11 cellular contexts compared by ENCODE assay signal in genomic region chr6:142820336-142821016, GRCh38.
DNase-seq lines count a peak whose midpoint lies in the region; ATAC-seq and TF ChIP-seq lines count a peak whose summit lies in the region.
"Had no signal": no experiment of that assay in that cellular context is flagged by ENCODE, and none has a peak within 500 bp of the region (broad histone marks: within the 10 kb centered on the region; RNA-seq: fewer than 3 reads in every experiment).

No MANE protein-coding gene starts in this region.

- no peaks in the 10 kb centered on the region for H3K9me3 ChIP-seq in Karpas-422 (ENCODE audit: low read length)
- no peaks in the 10 kb centered on the region for H3K9me3 ChIP-seq in muscle layer of duodenum (ENCODE audit: control insufficient read depth in 1 of 2, low read length in 2 of 2)

- H3K4me3 ChIP-seq in AG04449 (ENCODE audit: low read depth, low read length) (peak overlapping the region; percentile 24), Karpas-422 (ENCODE audit: low read length) (0 out of 2 replicates have a peak overlapping the region, but pooled peaks have one; percentile 51), muscle layer of duodenum (ENCODE audit: low read depth in 1 of 2, low read length in 2 of 2) (peak overlapping the region; percentile 54 to 60)
- H3K4me3 ChIP-seq: lung had no signal

- H3K79me2 ChIP-seq in Karpas-422 (ENCODE audit: low read length): no peaks in the 10 kb centered on the region

- peak overlapping the region in 3 of 5 experiments; percentile 22 to 71 (median 58) for H3K4me3 Mint-ChIP-seq in brain

- peak overlapping the region; percentile 63 for H3K4me2 ChIP-seq in Karpas-422 (ENCODE audit: low read depth, low read length, poor library complexity, severe bottlenecking)

- no peaks in the 10 kb centered on the region for H3K36me3 ChIP-seq in Karpas-422 (ENCODE audit: insufficient read depth, low read length)
- no peaks in the 10 kb centered on the region for H3K36me3 ChIP-seq in muscle layer of duodenum (ENCODE audit: control insufficient read depth in 1 of 2, insufficient read depth in 2 of 2, low read length in 2 of 2)

- POLR2A ChIA-PET in AG04449 (lab: Yijun Ruan, JAX): interaction anchor here (0.6 kb wide), 1 partner anchor 18 kb away, joined by 3 read pairs; no protein-coding TSS in a partner anchor

- no peak for TF ChIP-seq CTCF in AG04449 (IDR thresholded peaks at IDR 0.05; ENCODE audit: insufficient read depth, low read length, missing control alignments)
- TF ChIP-seq CTCF in brain (conservative IDR thresholded peaks at IDR 0.05): no peak

- H3K4me1 Mint-ChIP-seq in brain: peaks cover 58% of the 10 kb centered on the region

- H3K27me3 ChIP-seq in Karpas-422 (ENCODE audit: low read length): no peaks in the 10 kb centered on the region
- no peaks in the 10 kb centered on the region for H3K27me3 ChIP-seq in muscle layer of duodenum (ENCODE audit: low read depth, low read length)

- no peaks in the 10 kb centered on the region for H3K36me3 Mint-ChIP-seq in brain

- H3K27ac Mint-ChIP-seq in brain: peak overlapping the region in 4 of 5 experiments; percentile 32 to 96 (median 77)

- H2AFZ ChIP-seq in Karpas-422 (ENCODE audit: low read length): peak overlapping the region; percentile 75; the same call in 1 of the 2 replicates

- H3K9me3 Mint-ChIP-seq in brain: no peaks in the 10 kb centered on the region

- H4K20me1 ChIP-seq in Karpas-422 (ENCODE audit: insufficient read depth, low read depth, low read length): no peaks in the 10 kb centered on the region

- H3K4me1 ChIP-seq in Karpas-422 (ENCODE audit: low read length): peaks cover 7% of the 10 kb centered on the region
- peaks cover 12 to 20% of the 10 kb centered on the region in 2 donors for H3K4me1 ChIP-seq in muscle layer of duodenum (ENCODE audit: control insufficient read depth in 1 of 2, insufficient read depth in 2 of 2, low read length in 2 of 2)

- no peak for ATAC-seq in HG03175 (IDR thresholded peaks at IDR 0.05; ENCODE audit: unreplicated experiment)

- peaks cover 3% of the 10 kb centered on the region for H3K27me3 Mint-ChIP-seq in brain

- no peak overlapping the region for H3K9ac ChIP-seq in Karpas-422 (ENCODE audit: low read length)

- H3K9me2 ChIP-seq in Karpas-422 (replicated peaks; ENCODE audit: insufficient read depth, low read length): no peaks in the 10 kb centered on the region

- DNase-seq in AG04449 (ENCODE audit: low read depth, low spot score): no peak
- no peak for DNase-seq in Karpas-422
- DNase-seq in stimulated activated CD4-positive, alpha-beta T cell treated with anti-CD3 and anti-CD28 coated beads, Interleukin-2, amount 100 ng/mL, for 48 hours: no peak
- DNase-seq in A172 (ENCODE audit: low spot score): no peak
- no peak for DNase-seq in superior temporal gyrus (ENCODE audit: extremely low spot score)
- DNase-seq: activated effector memory CD4-positive, alpha-beta T cell treated with Interleukin-2 at 50 U/mL for 16 hours; NCI-H2081 treated with DMSO at 0.1 percent for 48 hours had no signal

- H3K27ac ChIP-seq in Karpas-422 (ENCODE audit: low read length): no peak overlapping the region
- peak overlapping the region; percentile 78 for H3K27ac ChIP-seq in muscle layer of duodenum (ENCODE audit: low read length)

- CTCF ChIA-PET in AG04449 (lab: Yijun Ruan, JAX): interaction anchor here (1.5 to 1.8 kb wide), 3 partner anchors 10 to 664 kb away, joined by 4 to 8 read pairs (median 4); no protein-coding TSS in a partner anchor
